Comparison of ENCODE assay signal across 1 cellular context in the genomic region with DNA sequence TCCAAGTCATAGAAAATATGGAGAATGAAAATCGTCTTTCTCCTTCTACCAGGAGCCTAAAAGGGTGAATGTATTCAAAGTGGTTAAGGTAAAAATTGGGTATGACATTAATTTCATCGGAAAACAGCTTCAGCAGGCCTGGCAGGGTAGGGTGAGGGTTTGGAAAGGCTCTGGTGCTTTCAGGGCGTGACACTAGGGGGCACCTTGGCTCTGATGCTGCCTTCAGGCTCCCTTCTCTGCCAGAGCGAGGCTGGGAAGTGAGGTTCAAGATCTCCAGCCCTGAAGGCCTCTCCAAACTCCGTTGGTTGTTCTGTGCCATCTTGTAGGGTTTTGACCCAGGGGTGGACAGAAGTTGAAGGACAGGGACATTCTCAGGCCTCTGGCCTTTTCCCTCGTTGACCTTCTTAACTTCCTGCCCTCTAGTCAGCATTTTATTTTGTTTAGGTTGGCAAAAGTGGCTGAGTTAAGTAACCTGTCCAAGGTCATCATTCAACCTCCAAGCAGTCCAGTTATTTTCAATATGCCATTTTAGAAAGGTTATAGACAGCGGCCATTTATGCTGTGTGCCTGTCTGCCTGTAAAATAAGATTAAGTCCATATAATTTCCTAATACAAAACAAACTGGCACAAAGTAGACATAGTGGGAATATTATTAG.
TF ChIP-seq lines count a peak whose summit lies in the region.

No MANE protein-coding gene starts in this region.

TF ChIP-seq in IMR-90, 13 proteins besides CTCF, POLR2A, EP300 and RAD21:
- TF ChIP-seq NFE2L2 (IDR thresholded peaks at IDR 0.05; ENCODE audit: low read depth, low read length) (no peak), MAZ (IDR thresholded peaks at IDR 0.05; ENCODE audit: borderline replicate concordance, low read depth, low read length) (no peak), CHD1 (IDR thresholded peaks at IDR 0.05; ENCODE audit: low read depth, low read length) (no peak), FOS (IDR thresholded peaks at IDR 0.05; ENCODE audit: low read depth, low read length) (no peak), MAFK (IDR thresholded peaks at IDR 0.05; ENCODE audit: low read depth, low read length) (no peak), MXI1 (IDR thresholded peaks at IDR 0.05; ENCODE audit: borderline replicate concordance, low read depth, low read length) (no peak), RCOR1 (IDR thresholded peaks at IDR 0.05; ENCODE audit: insufficient replicate concordance, low read length) (no peak), SMC3 (IDR thresholded peaks at IDR 0.05; ENCODE audit: low read depth, low read length) (no peak), BHLHE40 (IDR thresholded peaks at IDR 0.05; ENCODE audit: low read depth, low read length) (no peak)
- TF ChIP-seq, protein P1, sequence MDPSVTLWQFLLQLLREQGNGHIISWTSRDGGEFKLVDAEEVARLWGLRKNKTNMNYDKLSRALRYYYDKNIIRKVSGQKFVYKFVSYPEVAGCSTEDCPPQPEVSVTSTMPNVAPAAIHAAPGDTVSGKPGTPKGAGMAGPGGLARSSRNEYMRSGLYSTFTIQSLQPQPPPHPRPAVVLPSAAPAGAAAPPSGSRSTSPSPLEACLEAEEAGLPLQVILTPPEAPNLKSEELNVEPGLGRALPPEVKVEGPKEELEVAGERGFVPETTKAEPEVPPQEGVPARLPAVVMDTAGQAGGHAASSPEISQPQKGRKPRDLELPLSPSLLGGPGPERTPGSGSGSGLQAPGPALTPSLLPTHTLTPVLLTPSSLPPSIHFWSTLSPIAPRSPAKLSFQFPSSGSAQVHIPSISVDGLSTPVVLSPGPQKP (IDR thresholded peaks at IDR 0.05; ENCODE audit: borderline replicate concordance, low read depth, low read length) = no peak
